In genomic region chr11:115659061-115659963, GRCh38 we compare ENCODE assay signal across 10 cellular contexts.
DNase-seq lines count a peak whose midpoint lies in the region; ATAC-seq and TF ChIP-seq lines count a peak whose summit lies in the region.
"Had no signal": no experiment of that assay in that cellular context is flagged by ENCODE, and none has a peak within 500 bp of the region (broad histone marks: within the 10 kb centered on the region; RNA-seq: fewer than 3 reads in every experiment).

No MANE protein-coding gene starts in this region.

- intact Hi-C loops in activated T-helper 2 cell treated with anti-CD3 and anti-CD28 coated beads, Interferon-gamma antibody, Interleukin-2, Interleukin-4, amounts not matched to agents 10 μg/mL and 5 μg/mL and 100 μg/mL, durations not matched to agents 14 hours and 24 hours and 36 hours (cut with micrococcal nuclease), result no loop called here

- CTCF ChIA-PET in CD8-positive, alpha-beta memory T cell (lab: Charles Lee), result no interaction called here

- H3K36me3 ChIP-seq in CD8-positive, alpha-beta memory T cell (ENCODE audit: insufficient read depth, low read length), result no peaks in the 10 kb centered on the region

- ATAC-seq in GM21737 (IDR thresholded peaks at IDR 0.05; ENCODE audit: unreplicated experiment) (no peak), HG03045 (IDR thresholded peaks at IDR 0.05; ENCODE audit: unreplicated experiment) (no peak)

- peaks cover 0 to 1% (median 0%) of the 10 kb centered on the region in 3 donors for H3K36me3 Mint-ChIP-seq in CD8-positive, alpha-beta memory T cell
- H3K36me3 Mint-ChIP-seq in activated T-helper 2 cell treated with anti-CD3 and anti-CD28 coated beads, Interferon-gamma antibody, Interleukin-2, Interleukin-4, amounts not matched to agents 10 μg/mL and 5 μg/mL and 100 μg/mL, durations not matched to agents 14 hours and 24 hours and 36 hours (ENCODE audit: low read depth), result no peaks in the 10 kb centered on the region

- POLR2A ChIA-PET in CD8-positive, alpha-beta memory T cell (lab: Charles Lee), result no interaction called here

- H3K27ac ChIP-seq in HL-60 (replicated peaks) (no peak overlapping the region), skin epidermis (peak overlapping the region in 3 of 21 experiments; percentile 0 to 6 (median 2))
- no peak overlapping the region for H3K27ac ChIP-seq in CD8-positive, alpha-beta memory T cell (ENCODE audit: low read depth, low read length)

- H3K9me3 Mint-ChIP-seq in CD8-positive, alpha-beta memory T cell, result peaks cover 0 to 3% (median 0%) of the 10 kb centered on the region in 5 donors
- no peaks in the 10 kb centered on the region for H3K9me3 Mint-ChIP-seq in activated T-helper 2 cell treated with anti-CD3 and anti-CD28 coated beads, Interferon-gamma antibody, Interleukin-2, Interleukin-4, amounts not matched to agents 10 μg/mL and 5 μg/mL and 100 μg/mL, durations not matched to agents 14 hours and 24 hours and 36 hours

- no peaks in the 10 kb centered on the region for H3K4me1 ChIP-seq in CD8-positive, alpha-beta memory T cell (ENCODE audit: insufficient read depth, low read length)

- H3K4me3 ChIP-seq in HL-60 (replicated peaks; ENCODE audit: insufficient read depth, low read length), result peak overlapping the region; percentile 6; the same call in 1 of the 2 replicates
- peak overlapping the region; percentile 23 for H3K4me3 ChIP-seq in WI38 (ENCODE audit: low read depth, low read length)
- H3K4me3 ChIP-seq in iPS-11a (ENCODE audit: low read depth, low read length), result peak overlapping the region; percentile 44
- peak overlapping the region; percentile 6 to 37 (median 17) for H3K4me3 ChIP-seq in skin epidermis
- H3K4me3 ChIP-seq in CD8-positive, alpha-beta memory T cell (ENCODE audit: low read length), result no peak overlapping the region

- H3K4me3 Mint-ChIP-seq in CD8-positive, alpha-beta memory T cell, result no peak overlapping the region
- no peak overlapping the region for H3K4me3 Mint-ChIP-seq in activated T-helper 2 cell treated with anti-CD3 and anti-CD28 coated beads, Interferon-gamma antibody, Interleukin-2, Interleukin-4, amounts not matched to agents 10 μg/mL and 5 μg/mL and 100 μg/mL, durations not matched to agents 14 hours and 24 hours and 36 hours (ENCODE audit: low read depth)

- peak in 1 of 2 experiments; percentile 35 for DNase-seq in HL-60 (ENCODE audit: low read depth in 1 of 2, low spot score in 1 of 2)
- no peak for DNase-seq in CD8-positive, alpha-beta memory T cell
- no peak for DNase-seq in activated T-helper 2 cell treated with anti-CD3 and anti-CD28 coated beads, Interferon-gamma antibody, Interleukin-2, Interleukin-4, amounts not matched to agents 10 μg/mL and 5 μg/mL and 100 μg/mL, durations not matched to agents 14 hours and 24 hours and 36 hours (ENCODE audit: low spot score)
- DNase-seq: activated naive CD4-positive, alpha-beta T cell treated with Interleukin-2 at 50 U/mL for 16 hours; NCI-H510A had no signal

- peaks cover 17% of the 10 kb centered on the region for H3K27me3 ChIP-seq in HL-60 (ENCODE audit: insufficient read depth, poor library complexity, severe bottlenecking)
- H3K27me3 ChIP-seq in CD8-positive, alpha-beta memory T cell (ENCODE audit: insufficient read depth, low read length, poor library complexity, severe bottlenecking), result no peaks in the 10 kb centered on the region

- H3K27ac Mint-ChIP-seq in CD8-positive, alpha-beta memory T cell, result no peak overlapping the region
- no peak overlapping the region for H3K27ac Mint-ChIP-seq in activated T-helper 2 cell treated with anti-CD3 and anti-CD28 coated beads, Interferon-gamma antibody, Interleukin-2, Interleukin-4, amounts not matched to agents 10 μg/mL and 5 μg/mL and 100 μg/mL, durations not matched to agents 14 hours and 24 hours and 36 hours

- no peaks in the 10 kb centered on the region for H3K9me3 ChIP-seq in CD8-positive, alpha-beta memory T cell (ENCODE audit: low read length)

- peaks cover 17 to 26% of the 10 kb centered on the region in 2 donors for H3K27me3 Mint-ChIP-seq in CD8-positive, alpha-beta memory T cell
- peaks cover 30% of the 10 kb centered on the region for H3K27me3 Mint-ChIP-seq in activated T-helper 2 cell treated with anti-CD3 and anti-CD28 coated beads, Interferon-gamma antibody, Interleukin-2, Interleukin-4, amounts not matched to agents 10 μg/mL and 5 μg/mL and 100 μg/mL, durations not matched to agents 14 hours and 24 hours and 36 hours (ENCODE audit: low read depth)

- TF ChIP-seq CTCF in HL-60 (IDR thresholded peaks at IDR 0.05; ENCODE audit: insufficient read depth, low read length), result no peak
- TF ChIP-seq CTCF in WI38 (IDR thresholded peaks at IDR 0.05; ENCODE audit: low read depth, low read length), result no peak

- no peaks in the 10 kb centered on the region for H3K4me1 Mint-ChIP-seq in CD8-positive, alpha-beta memory T cell
- no peaks in the 10 kb centered on the region for H3K4me1 Mint-ChIP-seq in activated T-helper 2 cell treated with anti-CD3 and anti-CD28 coated beads, Interferon-gamma antibody, Interleukin-2, Interleukin-4, amounts not matched to agents 10 μg/mL and 5 μg/mL and 100 μg/mL, durations not matched to agents 14 hours and 24 hours and 36 hours (ENCODE audit: low read depth)
